In the genomic region with DNA sequence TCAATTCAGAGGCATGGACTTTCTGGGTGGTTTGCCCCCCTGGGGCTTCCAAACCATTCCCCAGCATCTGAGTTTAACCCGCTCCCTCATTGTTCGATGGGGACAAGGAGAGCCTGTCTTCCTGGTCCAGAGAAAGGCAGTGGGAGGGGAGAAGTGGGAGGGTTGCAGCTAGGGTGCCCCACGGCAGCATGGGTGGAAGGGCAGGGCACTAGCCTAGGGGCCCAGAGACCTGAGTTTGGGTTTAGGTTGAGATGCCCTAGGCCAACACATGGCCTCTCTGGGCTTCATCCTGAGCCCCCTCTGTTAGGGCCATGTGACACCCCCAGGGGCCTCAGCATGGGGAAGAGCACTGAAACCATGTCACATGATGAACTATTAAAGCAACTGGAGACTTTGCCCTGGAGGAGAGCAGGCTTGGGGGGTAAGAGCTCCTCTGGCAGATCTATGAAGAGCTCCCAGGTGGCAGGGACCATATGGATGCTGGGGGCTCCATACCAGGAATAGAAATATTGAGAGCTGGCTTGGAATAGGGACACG, we compare ENCODE assay signal across 1 cellular context.
TF ChIP-seq lines count a peak whose summit lies in the region.

No MANE protein-coding gene starts in this region.

TF ChIP-seq in HEK293, 187 proteins besides CTCF, POLR2A, EP300 and RAD21 (continued from another document):
- TF ChIP-seq, protein P1, sequence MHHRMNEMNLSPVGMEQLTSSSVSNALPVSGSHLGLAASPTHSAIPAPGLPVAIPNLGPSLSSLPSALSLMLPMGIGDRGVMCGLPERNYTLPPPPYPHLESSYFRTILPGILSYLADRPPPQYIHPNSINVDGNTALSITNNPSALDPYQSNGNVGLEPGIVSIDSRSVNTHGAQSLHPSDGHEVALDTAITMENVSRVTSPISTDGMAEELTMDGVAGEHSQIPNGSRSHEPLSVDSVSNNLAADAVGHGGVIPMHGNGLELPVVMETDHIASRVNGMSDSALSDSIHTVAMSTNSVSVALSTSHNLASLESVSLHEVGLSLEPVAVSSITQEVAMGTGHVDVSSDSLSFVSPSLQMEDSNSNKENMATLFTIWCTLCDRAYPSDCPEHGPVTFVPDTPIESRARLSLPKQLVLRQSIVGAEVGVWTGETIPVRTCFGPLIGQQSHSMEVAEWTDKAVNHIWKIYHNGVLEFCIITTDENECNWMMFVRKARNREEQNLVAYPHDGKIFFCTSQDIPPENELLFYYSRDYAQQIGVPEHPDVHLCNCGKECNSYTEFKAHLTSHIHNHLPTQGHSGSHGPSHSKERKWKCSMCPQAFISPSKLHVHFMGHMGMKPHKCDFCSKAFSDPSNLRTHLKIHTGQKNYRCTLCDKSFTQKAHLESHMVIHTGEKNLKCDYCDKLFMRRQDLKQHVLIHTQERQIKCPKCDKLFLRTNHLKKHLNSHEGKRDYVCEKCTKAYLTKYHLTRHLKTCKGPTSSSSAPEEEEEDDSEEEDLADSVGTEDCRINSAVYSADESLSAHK (tag by site-specific recombination; IDR thresholded peaks at IDR 0.05): no peak
- TF ChIP-seq ZNF660 (tag by site-specific recombination; IDR thresholded peaks at IDR 0.05): no peak
- no peak for TF ChIP-seq ZNF555 (tag by site-specific recombination; conservative IDR thresholded peaks at IDR 0.05)
- TF ChIP-seq ZNF2 (tag by site-specific recombination; IDR thresholded peaks at IDR 0.05): no peak
- peak; percentile 87 for TF ChIP-seq ZIC2 (tag by site-specific recombination; IDR thresholded peaks at IDR 0.05)
- peak; percentile 98 for TF ChIP-seq GLIS1 (tag by site-specific recombination; IDR thresholded peaks at IDR 0.05)
- no peak for TF ChIP-seq ZNF416 (tag by site-specific recombination; IDR thresholded peaks at IDR 0.05)
- no peak for TF ChIP-seq GLI4 (tag by site-specific recombination; IDR thresholded peaks at IDR 0.05)
- no peak for TF ChIP-seq ZNF529 (tag by site-specific recombination; IDR thresholded peaks at IDR 0.05; ENCODE audit: insufficient replicate concordance)
- TF ChIP-seq ZNF146 (tag by site-specific recombination; IDR thresholded peaks at IDR 0.05): no peak
